ENCODE assay signal across 13 cellular contexts in genomic region chrX:56782362-56782761, GRCh38. TPM values are rescaled to one million over a fixed set of nuclear protein-coding genes. Genes with fewer than 3 reads are reported as not detected.
DNase-seq lines count a peak whose midpoint lies in the region; ATAC-seq and TF ChIP-seq lines count a peak whose summit lies in the region.
"Had no signal": no experiment of that assay in that cellular context is flagged by ENCODE, and none has a peak within 500 bp of the region (broad histone marks: within the 10 kb centered on the region; RNA-seq: fewer than 3 reads in every experiment).

No MANE protein-coding gene starts in this region.

- no peak overlapping the region for H3K27ac ChIP-seq in CD4-positive, alpha-beta memory T cell (ENCODE audit: low read depth, low read length)
- H3K27ac ChIP-seq in naive thymus-derived CD4-positive, alpha-beta T cell (ENCODE audit: low read depth, low read length) = no peak overlapping the region
- peak overlapping the region in 2 of 12 donors; percentile 58 to 87 for H3K27ac ChIP-seq in heart left ventricle
- H3K27ac ChIP-seq: left ventricle myocardium inferior, PC-9, thoracic aorta had no signal

- no peak for DNase-seq in CD4-positive, alpha-beta memory T cell
- no peak for DNase-seq in HFFc6
- no peak for DNase-seq in naive thymus-derived CD4-positive, alpha-beta T cell
- DNase-seq in medulla oblongata (ENCODE audit: extremely low spot score) = no peak
- DNase-seq in heart left ventricle = no peak
- no peak for DNase-seq in activated T-cell treated with anti-CD3 and anti-CD28 coated beads, Interleukin-2, amount 50 U/mL, for 48 hours
- DNase-seq: Caco-2, left ventricle myocardium inferior, NCI-H1092, NCI-H226, PC-9 had no signal

- ATAC-seq in activated T-helper 17 cell treated with anti-CD3 and anti-CD28 coated beads, Interleukin-2, amount 50 U/mL, for 72 hours (replicated peaks) = no peak
- no peak for ATAC-seq in naive thymus-derived CD4-positive, alpha-beta T cell
- ATAC-seq in heart left ventricle = no peak

- H3K9me3 Mint-ChIP-seq in CD4-positive, alpha-beta memory T cell = no peaks in the 10 kb centered on the region
- no peaks in the 10 kb centered on the region for H3K9me3 Mint-ChIP-seq in HFFc6
- H3K9me3 Mint-ChIP-seq in activated T-helper 17 cell treated with anti-CD3 and anti-CD28 coated beads, Interleukin-2, amount 50 U/mL, for 72 hours = no peaks in the 10 kb centered on the region
- H3K9me3 Mint-ChIP-seq in naive thymus-derived CD4-positive, alpha-beta T cell = no peaks in the 10 kb centered on the region

- H3K27ac Mint-ChIP-seq in CD4-positive, alpha-beta memory T cell = peak overlapping the region; percentile 20 to 92 (median 77)
- peak overlapping the region; percentile 17; the same call in 1 of the 2 replicates for H3K27ac Mint-ChIP-seq in HFFc6
- peak overlapping the region; percentile 79 for H3K27ac Mint-ChIP-seq in activated T-helper 17 cell treated with anti-CD3 and anti-CD28 coated beads, Interleukin-2, amount 50 U/mL, for 72 hours
- H3K27ac Mint-ChIP-seq in naive thymus-derived CD4-positive, alpha-beta T cell = peak overlapping the region; percentile 51 to 98 (median 94)

- TF ChIP-seq CTCF in HFFc6 (IDR thresholded peaks at IDR 0.05) = no peak
- no peak for TF ChIP-seq CTCF in heart left ventricle (IDR thresholded peaks at IDR 0.05)

- WGBS in heart left ventricle, 4 donors = 46 to 59% (median 57%) methylated on average over 3 of the region's 3 CpGs

- peaks cover 12 to 22% of the 10 kb centered on the region in 2 donors for H3K36me3 Mint-ChIP-seq in CD4-positive, alpha-beta memory T cell
- no peaks in the 10 kb centered on the region for H3K36me3 Mint-ChIP-seq in HFFc6 (ENCODE audit: low read depth)
- peaks cover 22% of the 10 kb centered on the region for H3K36me3 Mint-ChIP-seq in activated T-helper 17 cell treated with anti-CD3 and anti-CD28 coated beads, Interleukin-2, amount 50 U/mL, for 72 hours (ENCODE audit: low read depth)
- H3K36me3 Mint-ChIP-seq in naive thymus-derived CD4-positive, alpha-beta T cell = peaks cover 0 to 16% (median 2%) of the 10 kb centered on the region in 5 donors

- no peaks in the 10 kb centered on the region for H3K9me3 ChIP-seq in CD4-positive, alpha-beta memory T cell (ENCODE audit: control insufficient read depth in 1 of 2, low read length in 2 of 2)
- H3K9me3 ChIP-seq in naive thymus-derived CD4-positive, alpha-beta T cell (ENCODE audit: control insufficient read depth in 2 of 3, low read length in 3 of 3) = no peaks in the 10 kb centered on the region
- no peaks in the 10 kb centered on the region for H3K9me3 ChIP-seq in heart left ventricle
- H3K9me3 ChIP-seq: Caco-2, left ventricle myocardium inferior, thoracic aorta had no signal

- H3K4me1 ChIP-seq in CD4-positive, alpha-beta memory T cell (ENCODE audit: insufficient read depth, low read length) = peaks cover 13% of the 10 kb centered on the region
- peaks cover 0 to 8% of the 10 kb centered on the region in 2 donors for H3K4me1 ChIP-seq in naive thymus-derived CD4-positive, alpha-beta T cell (ENCODE audit: control insufficient read depth in 2 of 2, insufficient read depth in 2 of 2, low read length in 2 of 2)
- H3K4me1 ChIP-seq in heart left ventricle = peaks cover 0 to 22% (median 0%) of the 10 kb centered on the region in 12 donors
- H3K4me1 ChIP-seq: Caco-2, left ventricle myocardium inferior had no signal

- H3K36me3 ChIP-seq in CD4-positive, alpha-beta memory T cell (ENCODE audit: insufficient read depth, low read length) = no peaks in the 10 kb centered on the region
- no peaks in the 10 kb centered on the region for H3K36me3 ChIP-seq in naive thymus-derived CD4-positive, alpha-beta T cell (ENCODE audit: control insufficient read depth in 2 of 3, insufficient read depth in 3 of 3, low read length in 3 of 3)
- H3K36me3 ChIP-seq in heart left ventricle = peaks cover 0 to 1% (median 0%) of the 10 kb centered on the region in 9 donors
- H3K36me3 ChIP-seq: left ventricle myocardium inferior, thoracic aorta had no signal

- TF ChIP-seq POLR2A in heart left ventricle (IDR thresholded peaks at IDR 0.05) = no peak

- H3K27me3 Mint-ChIP-seq in CD4-positive, alpha-beta memory T cell = no peaks in the 10 kb centered on the region
- no peaks in the 10 kb centered on the region; the same call in 1 of the 2 replicates for H3K27me3 Mint-ChIP-seq in HFFc6 (ENCODE audit: insufficient read depth)
- no peaks in the 10 kb centered on the region for H3K27me3 Mint-ChIP-seq in activated T-helper 17 cell treated with anti-CD3 and anti-CD28 coated beads, Interleukin-2, amount 50 U/mL, for 72 hours
- H3K27me3 Mint-ChIP-seq in naive thymus-derived CD4-positive, alpha-beta T cell = no peaks in the 10 kb centered on the region

- POLR2A ChIA-PET in CD4-positive, alpha-beta memory T cell (lab: Charles Lee; ENCODE audit: partially characterized antibody) = no interaction called here
- POLR2A ChIA-PET in naive thymus-derived CD4-positive, alpha-beta T cell (lab: Charles Lee) = interaction anchor here (1.0 kb wide), 1 partner anchor 11 kb away, joined by 3 read pairs; no protein-coding TSS in a partner anchor

- CTCF ChIA-PET in CD4-positive, alpha-beta memory T cell (lab: Charles Lee; ENCODE audit: partially characterized antibody) = no interaction called here
- CTCF ChIA-PET in naive thymus-derived CD4-positive, alpha-beta T cell (lab: Charles Lee) = no interaction called here

- H3K4me3 ChIP-seq in CD4-positive, alpha-beta memory T cell (ENCODE audit: low read length in 2 of 2) = no peak overlapping the region
- no peak overlapping the region for H3K4me3 ChIP-seq in naive thymus-derived CD4-positive, alpha-beta T cell (ENCODE audit: low read length)
- H3K4me3 ChIP-seq in heart left ventricle = no peak overlapping the region
- H3K4me3 ChIP-seq: left ventricle myocardium inferior, PC-9, thoracic aorta had no signal

- no peaks in the 10 kb centered on the region for H3K27me3 ChIP-seq in CD4-positive, alpha-beta memory T cell (ENCODE audit: insufficient read depth, low read length)
- no peaks in the 10 kb centered on the region for H3K27me3 ChIP-seq in naive thymus-derived CD4-positive, alpha-beta T cell (ENCODE audit: control insufficient read depth in 2 of 2, insufficient read depth in 2 of 2, low read length in 2 of 2)
- H3K27me3 ChIP-seq in heart left ventricle = no peaks in the 10 kb centered on the region

- H3K4me3 Mint-ChIP-seq in CD4-positive, alpha-beta memory T cell = peak overlapping the region in 5 of 8 donors; percentile 92 to 97 (median 95)
- no peak overlapping the region for H3K4me3 Mint-ChIP-seq in HFFc6
- peak overlapping the region; percentile 37 for H3K4me3 Mint-ChIP-seq in activated T-helper 17 cell treated with anti-CD3 and anti-CD28 coated beads, Interleukin-2, amount 50 U/mL, for 72 hours
- peak overlapping the region in 8 of 10 donors; percentile 8 to 96 (median 93) for H3K4me3 Mint-ChIP-seq in naive thymus-derived CD4-positive, alpha-beta T cell

- peaks cover 23 to 57% (median 29%) of the 10 kb centered on the region in 4 donors for H3K4me1 Mint-ChIP-seq in CD4-positive, alpha-beta memory T cell
- H3K4me1 Mint-ChIP-seq in HFFc6 (ENCODE audit: low read depth) = peaks cover 6% of the 10 kb centered on the region; the same call in 1 of the 2 replicates
- H3K4me1 Mint-ChIP-seq in activated T-helper 17 cell treated with anti-CD3 and anti-CD28 coated beads, Interleukin-2, amount 50 U/mL, for 72 hours = peaks cover 30% of the 10 kb centered on the region
- peaks cover 27 to 50% (median 38%) of the 10 kb centered on the region in 7 donors for H3K4me1 Mint-ChIP-seq in naive thymus-derived CD4-positive, alpha-beta T cell

- intact Hi-C loops in CD4-positive, alpha-beta memory T cell (cut with micrococcal nuclease) = no loop called here
- intact Hi-C loops in naive thymus-derived CD4-positive, alpha-beta T cell (cut with micrococcal nuclease) = no loop called here
- intact Hi-C loops in heart left ventricle (cut with DNase I) = no loop called here

RNA-seq across cellular contexts. Expression of gene NBDY, which starts 53.3 kb away (rescaled TPM):
- total RNA-seq in CD4-positive, alpha-beta memory T cell = 10 to 100 TPM; 29.3 to 34.3 TPM
- 10 to 100 TPM; 70.1 to 75.7 TPM for polyA plus RNA-seq in CD4-positive, alpha-beta memory T cell
- 10 to 100 TPM; 61.2 to 78.7 (median 68.3) TPM for total RNA-seq in HFFc6 (2021; fragmentation: NEBNext Ultra II Directional; extraction: Animal tissue kit (Norgen Biotek cat#: 25700))
- 10 to 100 TPM; 33.6 to 46.0 TPM for total RNA-seq in activated T-helper 17 cell treated with anti-CD3 and anti-CD28 coated beads, Interleukin-2, amount 50 U/mL, for 72 hours
- total RNA-seq in naive thymus-derived CD4-positive, alpha-beta T cell = 10 to 100 TPM; 24.9 to 45.8 (median 31.7) TPM
- 10 to 100 TPM; 56.5 to 91.5 TPM for polyA plus RNA-seq in naive thymus-derived CD4-positive, alpha-beta T cell
- 10 to 100 TPM; 10.4 to 32.3 (median 26.2) TPM for total RNA-seq in heart left ventricle
- 10 to 100 TPM; 13.7 to 33.5 TPM for polyA plus RNA-seq in heart left ventricle

Comparison
In these comparisons a context has a peak if more than half of its experiments do, and no peak if none do; other contexts are left out.
1. H3K27ac Mint-ChIP-seq: peak in every context shown above with its lines; median percentile 94 in naive thymus-derived CD4-positive, alpha-beta T cell; 79 in activated T-helper 17 cell treated with anti-CD3 and anti-CD28 coated beads, Interleukin-2, amount 50 U/mL, for 72 hours; 77 in CD4-positive, alpha-beta memory T cell; 17 in HFFc6.